Comparison of ENCODE assay signal across 8 cellular contexts in the genomic region with DNA sequence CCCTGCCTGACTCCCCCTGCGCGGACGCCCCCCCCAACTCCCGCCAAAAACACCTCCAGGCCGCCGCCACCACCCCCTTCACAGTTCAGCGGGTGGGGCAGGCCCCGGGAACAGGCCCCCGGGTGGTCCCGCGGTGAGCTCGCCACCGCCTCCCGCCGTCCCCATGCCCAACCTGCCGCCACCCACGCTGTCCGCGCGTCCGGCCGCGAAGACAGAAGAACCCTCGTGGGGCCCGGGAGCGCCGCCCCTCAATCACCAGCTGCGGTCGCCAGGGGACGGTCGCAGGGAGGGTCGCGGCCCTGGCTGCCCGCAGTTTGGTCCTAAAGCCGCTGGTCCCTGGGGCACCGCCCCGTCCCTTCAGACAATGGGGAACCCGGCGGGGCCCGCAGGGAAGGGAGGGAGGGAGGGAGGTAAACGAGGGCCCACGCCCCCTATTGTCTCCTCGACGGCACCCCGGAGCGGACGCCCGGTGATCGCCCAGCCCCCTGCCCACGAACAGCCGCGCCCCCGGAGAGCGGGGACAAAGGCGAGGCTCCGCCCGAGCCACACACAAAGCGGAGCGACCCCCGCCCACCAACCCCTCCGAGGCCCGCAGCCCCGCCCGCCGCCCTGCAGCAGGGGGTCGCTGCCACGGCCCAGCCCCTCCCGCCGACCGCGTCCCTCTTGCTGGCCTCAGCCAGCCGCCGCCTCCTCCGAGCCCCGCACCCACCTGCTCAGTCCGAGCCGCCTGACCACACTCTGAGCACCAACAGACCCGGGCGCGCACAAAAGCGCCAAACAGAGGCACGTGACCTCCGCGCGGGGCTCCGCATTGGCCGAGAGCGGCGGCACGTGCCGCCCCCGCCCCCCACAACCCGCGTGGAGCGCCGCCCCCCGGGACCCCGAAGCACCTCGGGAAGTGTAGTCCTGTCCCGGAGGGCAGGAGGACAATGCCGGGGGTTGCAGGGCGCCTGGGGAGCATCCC. TPM values are rescaled to one million over a fixed set of nuclear protein-coding genes. Genes with fewer than 3 reads are reported as not detected.
DNase-seq lines count a peak whose midpoint lies in the region; ATAC-seq, FAIRE-seq and TF ChIP-seq lines count a peak whose summit lies in the region.

A gene (minus strand): TSS at position 740 of the 964 bp plus-strand sequence. CDS start 1,743 bp downstream, outside the sequence.

- no peaks in the 10 kb centered on the region for H4K20me1 ChIP-seq in keratinocyte (ENCODE audit: control insufficient read depth, extremely low read depth, insufficient read depth, low read length)

- peak within 1 kb of the TSS; percentile 88 for H3K27ac Mint-ChIP-seq in central memory CD8-positive, alpha-beta T cell (ENCODE audit: low read depth)

- H2AFZ ChIP-seq in keratinocyte (ENCODE audit: control insufficient read depth, low read length), result peak within 1 kb of the TSS; percentile 87

- H3K27me3 Mint-ChIP-seq in central memory CD8-positive, alpha-beta T cell, result no peaks in the 10 kb centered on the region

- H3K9me1 ChIP-seq in keratinocyte (ENCODE audit: control insufficient read depth, extremely low read depth, insufficient read depth, low read length), result peaks cover 2% of the 10 kb centered on the region

- peak within 1 kb of the TSS; percentile 75 for H3K27ac ChIP-seq in AG04450 (ENCODE audit: low read depth, low read length)
- peak within 1 kb of the TSS; percentile 87 for H3K27ac ChIP-seq in keratinocyte (ENCODE audit: control insufficient read depth, insufficient read depth, low read length)

- H3K9ac ChIP-seq in keratinocyte (ENCODE audit: control insufficient read depth, extremely low read depth, insufficient read depth, low read length), result peak within 1 kb of the TSS; percentile 82

- H3K4me1 ChIP-seq in keratinocyte (ENCODE audit: control insufficient read depth, extremely low read depth, insufficient read depth, low read length), result peaks cover 10% of the 10 kb centered on the region

- peak within 1 kb of the TSS; percentile 97 for H3K4me3 Mint-ChIP-seq in central memory CD8-positive, alpha-beta T cell

- H3K4me1 Mint-ChIP-seq in central memory CD8-positive, alpha-beta T cell, result peaks cover 23% of the 10 kb centered on the region

- ATAC-seq in GM18870 (IDR thresholded peaks at IDR 0.05; ENCODE audit: unreplicated experiment) (peak; percentile 38), HG03135 (IDR thresholded peaks at IDR 0.05; ENCODE audit: unreplicated experiment) (peak; percentile 61)
- ATAC-seq in activated CD4-positive, CD25-positive, alpha-beta regulatory T cell treated with anti-CD3 and anti-CD28 coated beads, Interleukin-2, amount 50 U/mL, for 24 hours, result peak; percentile 80 to 84
- peak; percentile 81 for ATAC-seq in central memory CD8-positive, alpha-beta T cell (replicated peaks; ENCODE audit: extremely low read depth, poor library complexity, severe bottlenecking)

- peak within 1 kb of the TSS; percentile 93 for H3K4me2 ChIP-seq in keratinocyte (ENCODE audit: control insufficient read depth, extremely low read depth, insufficient read depth, low read depth, low read length)

- peaks cover 24% of the 10 kb centered on the region for H3K79me2 ChIP-seq in keratinocyte (ENCODE audit: control insufficient read depth, insufficient read depth, low read length)

- TF ChIP-seq CTCF in AG04450 (IDR thresholded peaks at IDR 0.05; ENCODE audit: low read depth, low read length) (no peak), keratinocyte (optimal IDR thresholded peaks at IDR 0.05 in 1 of 3, IDR thresholded peaks at IDR 0.05 in 1 of 3, conservative IDR thresholded peaks at IDR 0.05 in 1 of 3; ENCODE audit: extremely low read depth in 1 of 3, insufficient read depth in 2 of 3, low read length in 3 of 3) (peak in 2 of 3 experiments; percentile 2 to 6)

- FAIRE-seq in keratinocyte (lab: Jason Lieb, UNC), result no peak

- CTCF ChIA-PET in AG04450 (lab: Charles Lee), result interaction anchor here (1.3 to 3.6 kb wide), 6 partner anchors 8 to 111 kb away, joined by 3 to 74 read pairs (median 5); a partner anchor contains a TSS

- no peaks in the 10 kb centered on the region for H3K9me3 Mint-ChIP-seq in central memory CD8-positive, alpha-beta T cell

- dilution Hi-C loops in keratinocyte (cut with MboI; ENCODE audit: extremely low pct_ligation_motif_present, low sequenced_read_pairs), result no loop called here

- peaks cover 9% of the 10 kb centered on the region for H3K36me3 Mint-ChIP-seq in central memory CD8-positive, alpha-beta T cell (ENCODE audit: insufficient read depth)

- H3K4me3 ChIP-seq in AG04450 (ENCODE audit: low read depth, low read length), result peak within 1 kb of the TSS; percentile 65
- peak within 1 kb of the TSS; percentile 64 to 97 (median 93) for H3K4me3 ChIP-seq in keratinocyte (ENCODE audit: control insufficient read depth in 2 of 3, extremely low read depth in 1 of 3, insufficient read depth in 2 of 3, low read depth in 1 of 3, low read length in 3 of 3)

- H3K9me3 ChIP-seq in AG04450 (ENCODE audit: control insufficient read depth, insufficient read depth, low read length) (no peaks in the 10 kb centered on the region), keratinocyte (ENCODE audit: control insufficient read depth, low read depth, low read length) (no peaks in the 10 kb centered on the region)

- H3K27me3 ChIP-seq in AG04450 (ENCODE audit: control insufficient read depth, insufficient read depth, low read length) (no peaks in the 10 kb centered on the region), keratinocyte (ENCODE audit: control insufficient read depth, extremely low read depth, insufficient read depth, low read length) (no peaks in the 10 kb centered on the region)

- POLR2A ChIA-PET in AG04450 (lab: Yijun Ruan, JAX), result interaction anchor here (0.6 to 3.5 kb wide), 6 partner anchors 10 to 198 kb away, joined by 3 to 16 read pairs (median 4); a partner anchor contains a TSS

- peaks cover 1 to 17% of the 10 kb centered on the region in 2 experiments for H3K36me3 ChIP-seq in keratinocyte (ENCODE audit: control insufficient read depth in 2 of 2, extremely low read depth in 1 of 2, insufficient read depth in 2 of 2, low read length in 2 of 2)

- peak; percentile 79 for DNase-seq in AG04450 (ENCODE audit: low read depth, low spot score)
- peak; percentile 95 for DNase-seq in NCI-H2227 treated with DMSO at 0.1 percent for 48 hours (lab: John Stamatoyannopoulos, UW)
- DNase-seq in central memory CD8-positive, alpha-beta T cell (ENCODE audit: low spot score in 2 of 2), result peak; percentile 58 to 64
- DNase-seq in keratinocyte (ENCODE audit: low read depth, low spot score), result no peak
- DNase-seq in stimulated activated CD4-positive, alpha-beta T cell treated with anti-CD3 and anti-CD28 coated beads, Interleukin-15, amount 100 ng/mL, for 1 hour (ENCODE audit: low read depth in 1 of 2, low spot score in 1 of 2), result peak; percentile 75 to 86

RNA-seq across cellular contexts. Expression of the gene that starts here (rescaled TPM):
- polyA plus RNA-seq in AG04450 (2011; rRNA removed) (154 and 176 TPM in 2 replicates), keratinocyte (16.2 to 96.9 TPM (median 82.8 TPM) in 3 replicates)
- 24.8 and 35.5 TPM in 2 replicates for polyA minus RNA-seq in AG04450 (2011; rRNA and poly(A)+ RNA removed)
- polyA plus RNA-seq in keratinocyte (2011; ENCODE audit: low read depth), result 144 TPM
- polyA plus RNA-seq in keratinocyte (2011; cell fraction: cytosol; rRNA removed), result 43.2 and 53.5 TPM in 2 replicates
- 28.5 and 36.8 TPM in 2 replicates for polyA plus RNA-seq in keratinocyte (2011; cell fraction: nucleus; rRNA removed)
- 47.4 and 128 TPM in 2 replicates for polyA plus RNA-seq in keratinocyte (2012; ENCODE audit: low replicate concordance)
- 2.3 to 17.5 TPM (median 10.3 TPM) in 3 replicates for polyA minus RNA-seq in keratinocyte
- polyA minus RNA-seq in keratinocyte (2011; cell fraction: cytosol; rRNA and poly(A)+ RNA removed), result 8.4 TPM
- polyA minus RNA-seq in keratinocyte (2011; cell fraction: nucleus; rRNA and poly(A)+ RNA removed), result 2.7 and 6.4 TPM in 2 replicates
